8 cellular contexts compared by ENCODE assay signal in the genomic region with DNA sequence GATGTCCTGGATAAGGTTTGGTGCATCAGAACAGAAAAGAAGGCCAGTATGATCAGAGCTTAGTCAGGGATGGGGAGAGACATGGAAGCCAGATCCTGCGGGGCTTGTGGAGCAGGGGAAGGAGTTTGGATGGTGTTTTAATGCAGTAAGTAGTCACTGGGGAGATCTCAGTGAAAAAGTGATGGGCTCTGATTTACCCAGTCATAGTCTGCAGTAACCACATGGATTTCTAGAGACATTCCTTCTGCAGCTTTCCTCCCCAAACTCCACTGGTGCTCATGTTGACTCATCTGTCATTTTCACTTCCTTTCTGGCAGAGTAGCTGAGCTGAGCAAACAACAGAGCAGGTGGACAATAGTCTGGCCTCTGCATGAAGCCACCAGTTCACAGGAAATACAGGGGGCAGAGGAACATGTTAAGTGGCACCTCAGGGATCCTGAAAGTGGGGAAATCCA.
A peak's percentile ranks its signal among the peaks of the same experiment; 100 is the strongest.
DNase-seq lines count a peak whose midpoint lies in the region; ATAC-seq, FAIRE-seq and TF ChIP-seq lines count a peak whose summit lies in the region.

No MANE protein-coding gene starts in this region.

- TF ChIP-seq EP300 in upper lobe of left lung (IDR thresholded peaks at IDR 0.05) = no peak

- peaks cover 0 to 4% (median 1%) of the 10 kb centered on the region in 4 donors for H3K4me1 ChIP-seq in upper lobe of left lung

- H3K36me3 ChIP-seq in upper lobe of left lung = peaks cover 0 to 25% (median 19%) of the 10 kb centered on the region in 4 donors

- DNase-seq in GM03348 (ENCODE audit: low spot score) = peak; percentile 93
- peak; percentile 99 for DNase-seq in H54 (ENCODE audit: insufficient read length, low spot score)
- peak; percentile 47 for DNase-seq in NCI-H1417 treated with DMSO at 0.1 percent for 48 hours (lab: John Stamatoyannopoulos, UW)
- peak; percentile 80 for DNase-seq in astrocyte of the cerebellum (ENCODE audit: low read depth)
- peak; percentile 21 for DNase-seq in mucosa of gallbladder (ENCODE audit: low spot score)
- DNase-seq in upper lobe of left lung = no peak
- DNase-seq in T-helper 2 cell treated with Interferon-gamma antibody and Interleukin-4, amounts not matched to agents 5 μg/mL and 100 μg/mL, for 36 hours (ENCODE audit: low spot score) = no peak
- no peak for DNase-seq in SKM-1 (lab: John Stamatoyannopoulos, UW; ENCODE audit: unreplicated experiment)

- H3K4me1 Mint-ChIP-seq in T-helper 2 cell treated with Interferon-gamma antibody and Interleukin-4, amounts not matched to agents 5 μg/mL and 100 μg/mL, for 36 hours (ENCODE audit: low read depth) = peaks cover 7% of the 10 kb centered on the region

- no peaks in the 10 kb centered on the region for H3K36me3 Mint-ChIP-seq in T-helper 2 cell treated with Interferon-gamma antibody and Interleukin-4, amounts not matched to agents 5 μg/mL and 100 μg/mL, for 36 hours (ENCODE audit: low read depth)

- no peak overlapping the region for H3K27ac Mint-ChIP-seq in T-helper 2 cell treated with Interferon-gamma antibody and Interleukin-4, amounts not matched to agents 5 μg/mL and 100 μg/mL, for 36 hours

- H3K4me3 ChIP-seq in astrocyte of the cerebellum (ENCODE audit: low read depth, low read length) (no peak overlapping the region), upper lobe of left lung (no peak overlapping the region)

- TF ChIP-seq POLR2A in H54 (IDR thresholded peaks at IDR 0.05; ENCODE audit: low read depth, low read length) (no peak), upper lobe of left lung (IDR thresholded peaks at IDR 0.05) (no peak)

- H3K27me3 ChIP-seq in upper lobe of left lung = no peaks in the 10 kb centered on the region

- in situ Hi-C loops in astrocyte of the cerebellum (cut with HindIII; ENCODE audit: low sequenced_read_pairs) = no loop called here

- FAIRE-seq in H54 (lab: Jason Lieb, UNC) = peak; percentile 96

- H3K27ac ChIP-seq in upper lobe of left lung = no peak overlapping the region

- H3K9me3 Mint-ChIP-seq in T-helper 2 cell treated with Interferon-gamma antibody and Interleukin-4, amounts not matched to agents 5 μg/mL and 100 μg/mL, for 36 hours = no peaks in the 10 kb centered on the region

- no peak overlapping the region for H3K4me3 Mint-ChIP-seq in T-helper 2 cell treated with Interferon-gamma antibody and Interleukin-4, amounts not matched to agents 5 μg/mL and 100 μg/mL, for 36 hours

- TF ChIP-seq CTCF in astrocyte of the cerebellum (IDR thresholded peaks at IDR 0.05; ENCODE audit: low read depth, low read length, missing control alignments) (no peak), upper lobe of left lung (IDR thresholded peaks at IDR 0.05) (no peak)

- no peaks in the 10 kb centered on the region for H3K9me3 ChIP-seq in upper lobe of left lung

- H3K27me3 Mint-ChIP-seq in T-helper 2 cell treated with Interferon-gamma antibody and Interleukin-4, amounts not matched to agents 5 μg/mL and 100 μg/mL, for 36 hours (ENCODE audit: low read depth) = no peaks in the 10 kb centered on the region

- WGBS in upper lobe of left lung, 2 donors = 85 to 93% methylated on average over 1 of the region's 1 CpG

- no peak for ATAC-seq in upper lobe of left lung (ENCODE audit: low FRiP score in 2 of 2)

Comparison
In these comparisons a context has a peak if more than half of its experiments do, and no peak if none do; other contexts are left out.
1. DNase-seq: peak in GM03348 (single experiment), H54 (single experiment), NCI-H1417 treated with DMSO at 0.1 percent for 48 hours (single experiment), astrocyte of the cerebellum (single experiment) and mucosa of gallbladder (single experiment); none in upper lobe of left lung (0 of 2), T-helper 2 cell treated with Interferon-gamma antibody and Interleukin-4, amounts not matched to agents 5 μg/mL and 100 μg/mL, for 36 hours (single experiment) and SKM-1 (single experiment).